Comparison of ENCODE assay signal across 26 cellular contexts in genomic region chr2:55452879-55453278, GRCh38. TPM values are rescaled to one million over a fixed set of nuclear protein-coding genes. Genes with fewer than 3 reads are reported as not detected.
DNase-seq lines count a peak whose midpoint lies in the region; ATAC-seq, FAIRE-seq and TF ChIP-seq lines count a peak whose summit lies in the region.
"Had no signal": no experiment of that assay in that cellular context is flagged by ENCODE, and none has a peak within 500 bp of the region (broad histone marks: within the 10 kb centered on the region; RNA-seq: fewer than 3 reads in every experiment).

No MANE protein-coding gene starts in this region.

- FAIRE-seq in keratinocyte (lab: Jason Lieb, UNC) = peak; percentile 48
- FAIRE-seq: GM18507 had no signal

- H4K20me1 ChIP-seq in keratinocyte (ENCODE audit: control insufficient read depth, extremely low read depth, insufficient read depth, low read length) = no peaks in the 10 kb centered on the region

- H3K27ac ChIP-seq in keratinocyte (ENCODE audit: control insufficient read depth, insufficient read depth, low read length) = no peak overlapping the region
- H3K27ac ChIP-seq: colonic mucosa had no signal

- H3K4me3 ChIP-seq in keratinocyte (ENCODE audit: control insufficient read depth in 2 of 3, extremely low read depth in 1 of 3, insufficient read depth in 2 of 3, low read depth in 1 of 3, low read length in 3 of 3) = no peak overlapping the region
- H3K4me3 ChIP-seq: colonic mucosa had no signal

- H3K79me2 ChIP-seq in keratinocyte (ENCODE audit: control insufficient read depth, insufficient read depth, low read length) = no peaks in the 10 kb centered on the region

- H2AFZ ChIP-seq in keratinocyte (ENCODE audit: control insufficient read depth, low read length) = no peak overlapping the region

- TF ChIP-seq CTCF in keratinocyte (optimal IDR thresholded peaks at IDR 0.05 in 1 of 3, IDR thresholded peaks at IDR 0.05 in 1 of 3, conservative IDR thresholded peaks at IDR 0.05 in 1 of 3; ENCODE audit: extremely low read depth in 1 of 3, insufficient read depth in 2 of 3, low read length in 3 of 3) = no peak

- H3K36me3 ChIP-seq in keratinocyte (ENCODE audit: control insufficient read depth in 2 of 2, extremely low read depth in 1 of 2, insufficient read depth in 2 of 2, low read length in 2 of 2) = no peaks in the 10 kb centered on the region
- H3K36me3 ChIP-seq: colonic mucosa had no signal

- H3K9me3 ChIP-seq in keratinocyte (ENCODE audit: control insufficient read depth, low read depth, low read length) = no peaks in the 10 kb centered on the region
- H3K9me3 ChIP-seq: colonic mucosa, SK-N-SH had no signal

- dilution Hi-C loops in keratinocyte (cut with MboI; ENCODE audit: extremely low pct_ligation_motif_present, low sequenced_read_pairs) = no loop called here

- DNase-seq in keratinocyte (ENCODE audit: low read depth, low spot score) = no peak
- DNase-seq in left lobe of liver (ENCODE audit: low spot score) = no peak
- DNase-seq in germinal center (ENCODE audit: low spot score) = no peak
- DNase-seq in activated effector memory CD4-positive, alpha-beta T cell treated with anti-CD3 and anti-CD28 coated beads, Interleukin-2, amount 50 U/mL, for 16 hours = no peak
- DNase-seq: activated CD4-positive, alpha-beta T cell treated with anti-CD3 and anti-CD28 coated beads, Interleukin-2, amount 50 U/mL, for 4 hours; activated naive CD4-positive, alpha-beta T cell; activated naive CD8-positive, alpha-beta T cell treated with anti-CD3 and anti-CD28 coated beads, Interleukin-2, amount 50 U/mL, for 24 hours; activated T-cell treated with anti-CD3 and anti-CD28 coated beads, Interleukin-2, amount 50 U/mL, for 48 hours; C1 segment of cervical spinal cord; colonic mucosa; DMS153; effector CD4-positive, alpha-beta T cell; GOT3; HFFc6; hypothalamus; left colon; MV-4-11; NCI-H1436; NCI-H226; SK-N-SH; stimulated activated CD4-positive, alpha-beta T cell treated with anti-CD3 and anti-CD28 coated beads, Interleukin-4, amount 100 ng/mL, for 24 hours had no signal

- H3K4me2 ChIP-seq in keratinocyte (ENCODE audit: control insufficient read depth, extremely low read depth, insufficient read depth, low read depth, low read length) = no peak overlapping the region
- H3K4me2 ChIP-seq: SK-N-SH had no signal

- H3K4me1 ChIP-seq in keratinocyte (ENCODE audit: control insufficient read depth, extremely low read depth, insufficient read depth, low read length) = peaks cover 4% of the 10 kb centered on the region
- H3K4me1 ChIP-seq: colonic mucosa had no signal

- H3K9ac ChIP-seq in keratinocyte (ENCODE audit: control insufficient read depth, extremely low read depth, insufficient read depth, low read length) = no peak overlapping the region
- H3K9ac ChIP-seq: SK-N-SH had no signal

- H3K9me1 ChIP-seq in keratinocyte (ENCODE audit: control insufficient read depth, extremely low read depth, insufficient read depth, low read length) = no peaks in the 10 kb centered on the region

- H3K27me3 ChIP-seq in keratinocyte (ENCODE audit: control insufficient read depth, extremely low read depth, insufficient read depth, low read length) = no peaks in the 10 kb centered on the region
- H3K27me3 ChIP-seq: colonic mucosa had no signal

- peak; percentile 50 for ATAC-seq in GM18498 (IDR thresholded peaks at IDR 0.05; ENCODE audit: unreplicated experiment)
- peak; percentile 80 for ATAC-seq in GM18858 (IDR thresholded peaks at IDR 0.05; ENCODE audit: unreplicated experiment)
- ATAC-seq in HG02759 (IDR thresholded peaks at IDR 0.05; ENCODE audit: unreplicated experiment) = peak; percentile 64
- no peak for ATAC-seq in left lobe of liver
- ATAC-seq: activated CD4-positive, CD25-positive, alpha-beta regulatory T cell treated with anti-CD3 and anti-CD28 coated beads, Interleukin-2, amount 50 U/mL, for 24 hours; activated naive CD8-positive, alpha-beta T cell treated with anti-CD3 and anti-CD28 coated beads, Interleukin-2, amount 50 U/mL, for 24 hours; left colon had no signal

RNA-seq across cellular contexts. Expression of gene CCDC88A, which starts 33.2 kb away (rescaled TPM):
- polyA plus RNA-seq in keratinocyte = 15.0 to 21.3 TPM (median 15.8 TPM) in 3 replicates
- polyA plus RNA-seq in keratinocyte (2011; ENCODE audit: low read depth) = 47.0 TPM
- 8.0 and 13.6 TPM in 2 replicates for polyA plus RNA-seq in keratinocyte (2011; cell fraction: cytosol; rRNA removed)
- 22.1 and 27.2 TPM in 2 replicates for polyA plus RNA-seq in keratinocyte (2011; cell fraction: nucleus; rRNA removed)
- 5.8 and 14.2 TPM in 2 replicates for polyA plus RNA-seq in keratinocyte (2012; ENCODE audit: low replicate concordance)
- 21.7 to 50.4 TPM (median 28.5 TPM) in 3 replicates for polyA minus RNA-seq in keratinocyte
- 23.8 TPM for polyA minus RNA-seq in keratinocyte (2011; cell fraction: cytosol; rRNA and poly(A)+ RNA removed)
- 32.8 and 69.3 TPM in 2 replicates for polyA minus RNA-seq in keratinocyte (2011; cell fraction: nucleus; rRNA and poly(A)+ RNA removed)
- 12.0 TPM for total RNA-seq in left lobe of liver
